In genomic region chr11:35247428-35247827, GRCh38 we compare ENCODE assay signal across 11 cellular contexts.
DNase-seq lines count a peak whose midpoint lies in the region; ATAC-seq and TF ChIP-seq lines count a peak whose summit lies in the region.
"Had no signal": no experiment of that assay in that cellular context is flagged by ENCODE, and none has a peak within 500 bp of the region (broad histone marks: within the 10 kb centered on the region; RNA-seq: fewer than 3 reads in every experiment).

No MANE protein-coding gene starts in this region.

- no peaks in the 10 kb centered on the region for H3K36me3 ChIP-seq in thoracic aorta
- H3K36me3 ChIP-seq: SJSA1 had no signal

- peaks cover 12% of the 10 kb centered on the region for H3K9me3 Mint-ChIP-seq in activated T-helper 1 cell treated with anti-CD3 and anti-CD28 coated beads, Interleukin-12 subunit alpha, Interleukin-12 subunit beta, Interleukin-2, Interleukin-4 antibody, amounts not matched to agents 30 ng/mL and 10 ng/mL and 1 ng/mL, durations not matched to agents 14 hours and 24 hours and 36 hours
- H3K9me3 Mint-ChIP-seq in activated naive CD4-positive, alpha-beta T cell treated with anti-CD3 and anti-CD28 coated beads, Interleukin-2, amount 50 U/mL, for 24 hours, result peaks cover 6% of the 10 kb centered on the region
- no peaks in the 10 kb centered on the region for H3K9me3 Mint-ChIP-seq in natural killer cell

- H3K27ac Mint-ChIP-seq in activated T-helper 1 cell treated with anti-CD3 and anti-CD28 coated beads, Interleukin-12 subunit alpha, Interleukin-12 subunit beta, Interleukin-2, Interleukin-4 antibody, amounts not matched to agents 30 ng/mL and 10 ng/mL and 1 ng/mL, durations not matched to agents 14 hours and 24 hours and 36 hours, result no peak overlapping the region
- H3K27ac Mint-ChIP-seq in activated naive CD4-positive, alpha-beta T cell treated with anti-CD3 and anti-CD28 coated beads, Interleukin-2, amount 50 U/mL, for 24 hours, result peak overlapping the region; percentile 74
- peak overlapping the region; percentile 81 to 93 for H3K27ac Mint-ChIP-seq in natural killer cell

- peaks cover 6% of the 10 kb centered on the region for H3K36me3 Mint-ChIP-seq in activated T-helper 1 cell treated with anti-CD3 and anti-CD28 coated beads, Interleukin-12 subunit alpha, Interleukin-12 subunit beta, Interleukin-2, Interleukin-4 antibody, amounts not matched to agents 30 ng/mL and 10 ng/mL and 1 ng/mL, durations not matched to agents 14 hours and 24 hours and 36 hours (ENCODE audit: low read depth)
- peaks cover 3% of the 10 kb centered on the region for H3K36me3 Mint-ChIP-seq in activated naive CD4-positive, alpha-beta T cell treated with anti-CD3 and anti-CD28 coated beads, Interleukin-2, amount 50 U/mL, for 24 hours
- H3K36me3 Mint-ChIP-seq in natural killer cell, result no peaks in the 10 kb centered on the region

- DNase-seq in activated T-helper 1 cell treated with Interleukin-2 at 50 U/mL for 16 hours (ENCODE audit: low read depth), result peak; percentile 49
- DNase-seq in activated T-helper 1 cell treated with anti-CD3 and anti-CD28 coated beads, Interleukin-12 subunit alpha, Interleukin-12 subunit beta, Interleukin-2, Interleukin-4 antibody, amounts not matched to agents 30 ng/mL and 10 ng/mL and 1 ng/mL, durations not matched to agents 14 hours and 24 hours and 36 hours (ENCODE audit: low spot score), result no peak
- peak; percentile 49 for DNase-seq in natural killer cell
- no peak for DNase-seq in thoracic aorta (ENCODE audit: low spot score)
- DNase-seq: kidney glomerular epithelial cell, NCI-H2171 had no signal

- peaks cover 5% of the 10 kb centered on the region for H3K27me3 Mint-ChIP-seq in activated T-helper 1 cell treated with anti-CD3 and anti-CD28 coated beads, Interleukin-12 subunit alpha, Interleukin-12 subunit beta, Interleukin-2, Interleukin-4 antibody, amounts not matched to agents 30 ng/mL and 10 ng/mL and 1 ng/mL, durations not matched to agents 14 hours and 24 hours and 36 hours (ENCODE audit: insufficient read depth)
- no peaks in the 10 kb centered on the region for H3K27me3 Mint-ChIP-seq in activated naive CD4-positive, alpha-beta T cell treated with anti-CD3 and anti-CD28 coated beads, Interleukin-2, amount 50 U/mL, for 24 hours
- no peaks in the 10 kb centered on the region for H3K27me3 Mint-ChIP-seq in natural killer cell (ENCODE audit: low read depth in 2 of 2)

- TF ChIP-seq CTCF in natural killer cell (IDR thresholded peaks at IDR 0.05) (no peak), thoracic aorta (IDR thresholded peaks at IDR 0.05) (no peak)

- ATAC-seq in natural killer cell (peak; percentile 81 to 93 (median 90)), thoracic aorta (ENCODE audit: insufficient number of reproducible peaks, low FRiP score, low read depth) (no peak), HG02798 (IDR thresholded peaks at IDR 0.05; ENCODE audit: poor library complexity, unreplicated experiment) (no peak), GM18870 (IDR thresholded peaks at IDR 0.05; ENCODE audit: unreplicated experiment) (no peak), HG03139 (IDR thresholded peaks at IDR 0.05; ENCODE audit: unreplicated experiment) (no peak)

- peaks cover 13 to 19% of the 10 kb centered on the region in 2 donors for H3K4me1 ChIP-seq in thoracic aorta (ENCODE audit: control insufficient read depth in 1 of 2, low read depth in 2 of 2)

- peak overlapping the region; percentile 90 for H3K27ac ChIP-seq in thoracic aorta
- H3K27ac ChIP-seq: SJSA1 had no signal

- intact Hi-C loops in activated T-helper 1 cell treated with anti-CD3 and anti-CD28 coated beads, Interleukin-12 subunit alpha, Interleukin-12 subunit beta, Interleukin-2, Interleukin-4 antibody, amounts not matched to agents 30 ng/mL and 10 ng/mL and 1 ng/mL, durations not matched to agents 14 hours and 24 hours and 36 hours (cut with micrococcal nuclease), result no loop called here
- intact Hi-C loops in natural killer cell (cut with micrococcal nuclease), result loop anchor here (2.0 to 10.0 kb wide), 2 partner anchors 73 to 173 kb away; no protein-coding TSS in a partner anchor

- no peaks in the 10 kb centered on the region for H3K27me3 ChIP-seq in thoracic aorta (replicated peaks; ENCODE audit: insufficient read depth)
- H3K27me3 ChIP-seq: SJSA1 had no signal

- no peak overlapping the region for H3K4me3 Mint-ChIP-seq in activated T-helper 1 cell treated with anti-CD3 and anti-CD28 coated beads, Interleukin-12 subunit alpha, Interleukin-12 subunit beta, Interleukin-2, Interleukin-4 antibody, amounts not matched to agents 30 ng/mL and 10 ng/mL and 1 ng/mL, durations not matched to agents 14 hours and 24 hours and 36 hours
- H3K4me3 Mint-ChIP-seq in activated naive CD4-positive, alpha-beta T cell treated with anti-CD3 and anti-CD28 coated beads, Interleukin-2, amount 50 U/mL, for 24 hours, result peak overlapping the region; percentile 2
- H3K4me3 Mint-ChIP-seq in natural killer cell, result peak overlapping the region; percentile 62

- H3K9me3 ChIP-seq in thoracic aorta, result no peaks in the 10 kb centered on the region
- H3K9me3 ChIP-seq: SJSA1 had no signal

- H3K4me3 ChIP-seq in thoracic aorta, result no peak overlapping the region
- H3K4me3 ChIP-seq: SJSA1 had no signal

- peaks cover 22% of the 10 kb centered on the region for H3K4me1 Mint-ChIP-seq in activated T-helper 1 cell treated with anti-CD3 and anti-CD28 coated beads, Interleukin-12 subunit alpha, Interleukin-12 subunit beta, Interleukin-2, Interleukin-4 antibody, amounts not matched to agents 30 ng/mL and 10 ng/mL and 1 ng/mL, durations not matched to agents 14 hours and 24 hours and 36 hours (ENCODE audit: low read depth)
- H3K4me1 Mint-ChIP-seq in activated naive CD4-positive, alpha-beta T cell treated with anti-CD3 and anti-CD28 coated beads, Interleukin-2, amount 50 U/mL, for 24 hours, result peaks cover 96% of the 10 kb centered on the region
- H3K4me1 Mint-ChIP-seq in natural killer cell, result peaks cover 33 to 37% of the 10 kb centered on the region in 2 donors

Comparison
In these comparisons a context has a peak if more than half of its experiments do, and no peak if none do; other contexts are left out.
1. DNase-seq: peak in activated T-helper 1 cell treated with Interleukin-2 at 50 U/mL for 16 hours (single experiment) and natural killer cell (single experiment); none in activated T-helper 1 cell treated with anti-CD3 and anti-CD28 coated beads, Interleukin-12 subunit alpha, Interleukin-12 subunit beta, Interleukin-2, Interleukin-4 antibody, amounts not matched to agents 30 ng/mL and 10 ng/mL and 1 ng/mL, durations not matched to agents 14 hours and 24 hours and 36 hours (single experiment) and thoracic aorta (single experiment).
2. ATAC-seq: peak in natural killer cell (3 of 3); none in thoracic aorta (single experiment), HG02798 (single experiment), GM18870 (single experiment) and HG03139 (single experiment).